Comparison of ENCODE assay signal across 8 cellular contexts in genomic region chr15:82488250-82488649, GRCh38. TPM values are rescaled to one million over a fixed set of nuclear protein-coding genes. Genes with fewer than 3 reads are reported as not detected.
A peak's percentile ranks its signal among the peaks of the same experiment; 100 is the strongest.
DNase-seq lines count a peak whose midpoint lies in the region; TF ChIP-seq lines count a peak whose summit lies in the region.
"Not testable (repeated sequence)": the region's sequence is repeated elsewhere in the genome, so short reads cannot be mapped to it uniquely, and the experiment has no call there.

No MANE protein-coding gene starts in this region.

- not testable (repeated sequence) for TF ChIP-seq RAD21 in SK-N-SH (IDR thresholded peaks at IDR 0.05; ENCODE audit: low read length)

- not testable (repeated sequence) for H3K9me3 ChIP-seq in SK-N-SH; neural progenitor cell (ENCODE audit: low read depth)

- POLR2A ChIA-PET in SK-N-SH (lab: Yijun Ruan, JAX): not testable (repeated sequence)

- WGBS in SK-N-SH (ENCODE audit: low lambda C conversion rate): 81% methylated on average over 4 of the region's 4 CpGs

- H3K4me1 ChIP-seq in SK-N-SH (ENCODE audit: control insufficient read depth in 1 of 2, insufficient read depth in 2 of 2, low read depth in 1 of 2, low read length in 1 of 2); neural progenitor cell: not testable (repeated sequence)

- not testable (repeated sequence) for H3K27me3 ChIP-seq in SK-N-SH (ENCODE audit: insufficient read depth); neural progenitor cell

- H3F3A ChIP-seq in SK-N-SH (replicated peaks; ENCODE audit: insufficient read depth); neural progenitor cell (ENCODE audit: low read depth): not testable (repeated sequence)

- not testable (repeated sequence) for H3K9ac ChIP-seq in SK-N-SH, neural progenitor cell

- not testable (repeated sequence) for H3K36me3 Mint-ChIP-seq in chondrocyte (ENCODE audit: low read depth); neural progenitor cell; type B pancreatic cell

- not testable (repeated sequence) for H3K4me3 Mint-ChIP-seq in chondrocyte (ENCODE audit: unreplicated experiment); neural progenitor cell; type B pancreatic cell

- TF ChIP-seq EP300 in SK-N-SH (IDR thresholded peaks at IDR 0.05; ENCODE audit: borderline replicate concordance in 1 of 2, low read depth in 1 of 2, low read length in 1 of 2): not testable (repeated sequence)

- not testable (repeated sequence) for H2AFZ ChIP-seq in SK-N-SH (ENCODE audit: low read depth); neural progenitor cell (replicated peaks)

- not testable (repeated sequence) for H3K27ac Mint-ChIP-seq in chondrocyte (ENCODE audit: unreplicated experiment); neural progenitor cell; type B pancreatic cell

- not testable (repeated sequence) for H3K79me2 ChIP-seq in SK-N-SH (ENCODE audit: insufficient read depth); neural progenitor cell (ENCODE audit: low read depth)

- not testable (repeated sequence) for H3K9me2 ChIP-seq in SK-N-SH

- not testable (repeated sequence) for TF ChIP-seq CTCF in LNCaP clone FGC (IDR thresholded peaks at IDR 0.05; ENCODE audit: control insufficient read depth, extremely low read depth, insufficient read depth)
- TF ChIP-seq CTCF in SK-N-SH (IDR thresholded peaks at IDR 0.05) (peak; percentile 9; the same call in 1 of the 2 replicates), chondrocyte (IDR thresholded peaks at IDR 0.05) (peak; percentile 12), fibroblast of mammary gland (conservative IDR thresholded peaks at IDR 0.05; ENCODE audit: control insufficient read depth, insufficient read depth, low read depth, low read length) (peak; percentile 26), neural progenitor cell (IDR thresholded peaks at IDR 0.05) (peak; percentile 9), type B pancreatic cell (conservative IDR thresholded peaks at IDR 0.05) (peak; percentile 31)

- DNase-seq in ELF-1 (ENCODE audit: low read depth, low spot score) (peak; percentile 24), LNCaP clone FGC (ENCODE audit: low read depth) (peak; percentile 8), fibroblast of mammary gland (ENCODE audit: low read depth) (peak; percentile 10), kidney tubule cell (ENCODE audit: low spot score) (peak; percentile 1), neural progenitor cell (ENCODE audit: low spot score) (peak; percentile 0)
- DNase-seq in SK-N-SH; chondrocyte (ENCODE audit: low spot score); type B pancreatic cell (ENCODE audit: extremely low spot score, unreplicated experiment): not testable (repeated sequence)

- not testable (repeated sequence) for H3K9me3 Mint-ChIP-seq in chondrocyte (ENCODE audit: low read depth); neural progenitor cell; type B pancreatic cell

- CTCF ChIA-PET in SK-N-SH (lab: Yijun Ruan, JAX): not testable (repeated sequence)

- H3K4me2 ChIP-seq in SK-N-SH, neural progenitor cell: not testable (repeated sequence)

- H3K4me3 ChIP-seq in LNCaP clone FGC (ENCODE audit: low read depth, low read length): peak overlapping the region; percentile 2
- not testable (repeated sequence) for H3K4me3 ChIP-seq in SK-N-SH (ENCODE audit: low read depth in 2 of 2, low read length in 1 of 2); fibroblast of mammary gland (ENCODE audit: control insufficient read depth, low read depth, low read length); neural progenitor cell

- H3K4me1 Mint-ChIP-seq in chondrocyte (ENCODE audit: low read depth); neural progenitor cell; type B pancreatic cell (ENCODE audit: unreplicated experiment): not testable (repeated sequence)

- H4K20me1 ChIP-seq in SK-N-SH (ENCODE audit: insufficient read depth); neural progenitor cell (ENCODE audit: low read depth): not testable (repeated sequence)

- H3K27me3 Mint-ChIP-seq in chondrocyte (ENCODE audit: low read depth); neural progenitor cell (ENCODE audit: insufficient read depth, low read depth); type B pancreatic cell: not testable (repeated sequence)

- H3K27ac ChIP-seq in SK-N-SH (ENCODE audit: low read depth in 2 of 2, low read length in 1 of 2); neural progenitor cell: not testable (repeated sequence)

- not testable (repeated sequence) for H3K36me3 ChIP-seq in SK-N-SH (replicated peaks in 1 of 2; ENCODE audit: control insufficient read depth in 1 of 2, insufficient read depth in 2 of 2, low read length in 1 of 2); neural progenitor cell

RNA-seq across cellular contexts. Expression of gene RPS17, which starts 52.0 kb away (rescaled TPM):
- 8,662 and 9,168 TPM in 2 replicates for polyA plus RNA-seq in SK-N-SH (2012; rRNA removed)
- polyA plus RNA-seq in SK-N-SH (2012; cell fraction: cytosol; rRNA removed): 12,330 and 13,920 TPM in 2 replicates
- polyA plus RNA-seq in SK-N-SH (2012; cell fraction: nucleus; rRNA removed): 1,411 and 1,629 TPM in 2 replicates
- total RNA-seq in chondrocyte: 991 to 1,247 TPM (median 1,001 TPM) in 3 replicates
- 3,589 and 4,695 TPM in 2 replicates for total RNA-seq in neural progenitor cell (ENCODE audit: low replicate concordance)
- total RNA-seq in type B pancreatic cell (ENCODE audit: low replicate concordance): 2,088 and 2,219 TPM in 2 replicates

RNA-seq across cellular contexts. Expression of gene GOLGA6L9, which starts 58.6 kb away (rescaled TPM):
- 7.3 and 7.4 TPM in 2 replicates for polyA plus RNA-seq in SK-N-SH (2012; rRNA removed)
- polyA plus RNA-seq in SK-N-SH (2012; cell fraction: cytosol; rRNA removed): 3.9 and 4.3 TPM in 2 replicates
- polyA plus RNA-seq in SK-N-SH (2012; cell fraction: nucleus; rRNA removed): 26.3 and 28.5 TPM in 2 replicates
- total RNA-seq in chondrocyte (2.4 to 4.2 TPM (median 2.9 TPM) in 3 replicates), neural progenitor cell (ENCODE audit: low replicate concordance) (12.1 and 13.0 TPM in 2 replicates), type B pancreatic cell (ENCODE audit: low replicate concordance) (4.3 and 10.4 TPM in 2 replicates)
